9 cellular contexts compared by ENCODE assay signal in genomic region chr2:182384860-182385259, GRCh38.
"Had no signal": no experiment of that assay in that cellular context is flagged by ENCODE, and none has a peak within 500 bp of the region (broad histone marks: within the 10 kb centered on the region; RNA-seq: fewer than 3 reads in every experiment).

No MANE protein-coding gene starts in this region.

- H3K36me3 ChIP-seq: HAP-1 had no signal

- H3K9me3 ChIP-seq: HAP-1 had no signal

- H3K4me3 ChIP-seq: GM23248, HAP-1, K562 had no signal

- ATAC-seq: K562 had no signal

- H3K27ac ChIP-seq: GM23248 had no signal

- H3K4me1 ChIP-seq: HAP-1 had no signal

- H3K9ac ChIP-seq: GM23248 had no signal

- DNase-seq: GM23248, GOT3, H7, HFFc6, IMR-90, Kasumi-1, KG1 had no signal
